21 cellular contexts compared by ENCODE assay signal in genomic region chr5:64292611-64293215, GRCh38.
DNase-seq lines count a peak whose midpoint lies in the region; ATAC-seq and TF ChIP-seq lines count a peak whose summit lies in the region.
"Had no signal": no experiment of that assay in that cellular context is flagged by ENCODE, and none has a peak within 500 bp of the region (broad histone marks: within the 10 kb centered on the region; RNA-seq: fewer than 3 reads in every experiment).

No MANE protein-coding gene starts in this region.

- DNase-seq in HK-2 (ENCODE audit: unreplicated experiment) (peak; percentile 14), astrocyte of the spinal cord (ENCODE audit: low read depth, low spot score) (peak; percentile 29), kidney glomerular epithelial cell (lab: John Stamatoyannopoulos, UW) (peak; percentile 46), retina (peak; percentile 9), HEK293T (ENCODE audit: extremely low spot score) (no peak), NCI-H1092 treated with DMSO at 0.1 percent for 48 hours (lab: John Stamatoyannopoulos, UW) (no peak)
- DNase-seq: activated B cell treated with CpG ODN at 0.5 μM for 24 hours; activated naive CD4-positive, alpha-beta T cell treated with Interleukin-2 at 50 U/mL for 16 hours; activated T-cell treated with anti-CD3 and anti-CD28 coated beads, Interleukin-2, amount 50 U/mL, for 4 hours; amygdala; cerebellar nuclear complex; DMS153; GOT3; heart right ventricle; naive thymus-derived CD8-positive, alpha-beta T cell; NCI-H1436 treated with DMSO at 0.1 percent for 48 hours; stimulated activated CD4-positive, alpha-beta T cell treated with anti-CD3 and anti-CD28 coated beads, Interleukin-2, amount 100 ng/mL, for 24 hours; stimulated activated naive CD4-positive, alpha-beta T cell treated with Interleukin-2 at 50 U/mL for 16 hours had no signal

- CTCF ChIA-PET in HEK293T (lab: Yijun Ruan, JAX), result no interaction called here

- no peak for ATAC-seq in GM18520 (IDR thresholded peaks at IDR 0.05; ENCODE audit: unreplicated experiment)
- ATAC-seq: activated T-cell treated with anti-CD3 and anti-CD28 coated beads, Interleukin-2, amount 50 U/mL, for 4 hours; heart right ventricle; HepG2; naive thymus-derived CD8-positive, alpha-beta T cell; SK-N-SH treated with all-trans-retinoic acid at 6 μM for 48 hours had no signal

- H3K4me3 ChIP-seq in astrocyte of the spinal cord (ENCODE audit: low read depth, low read length), result no peak overlapping the region
- H3K4me3 ChIP-seq: heart right ventricle had no signal

- in situ Hi-C loops in astrocyte of the spinal cord (cut with HindIII; ENCODE audit: low sequenced_read_pairs), result no loop called here

- POLR2A ChIA-PET in HEK293T (lab: Yijun Ruan, JAX), result no interaction called here

- no peak for TF ChIP-seq CTCF in astrocyte of the spinal cord (IDR thresholded peaks at IDR 0.05; ENCODE audit: low read depth, low read length)

TF ChIP-seq in HEK293T, 16 proteins besides CTCF, POLR2A, EP300 and RAD21:
- TF ChIP-seq FOXM1 (IDR thresholded peaks at IDR 0.05; ENCODE audit: borderline replicate concordance) (no peak), NFRKB (IDR thresholded peaks at IDR 0.05) (no peak), PKNOX1 (IDR thresholded peaks at IDR 0.05) (no peak), TARDBP (IDR thresholded peaks at IDR 0.05) (no peak), ZNF384 (IDR thresholded peaks at IDR 0.05) (no peak), SUZ12 (IDR thresholded peaks at IDR 0.05) (no peak), LEF1 (IDR thresholded peaks at IDR 0.05; ENCODE audit: borderline replicate concordance) (no peak), L3MBTL2 (conservative IDR thresholded peaks at IDR 0.05) (no peak), FOXA1 (IDR thresholded peaks at IDR 0.05) (no peak), CTBP1 (IDR thresholded peaks at IDR 0.05; ENCODE audit: borderline replicate concordance) (no peak), FOXK2 (IDR thresholded peaks at IDR 0.05) (no peak), BHLHE40 (IDR thresholded peaks at IDR 0.05; ENCODE audit: borderline replicate concordance) (no peak), ELF4 (IDR thresholded peaks at IDR 0.05) (no peak)

Comparison
In these comparisons a context has a peak if more than half of its experiments do, and no peak if none do; other contexts are left out.
1. DNase-seq: peak in HK-2 (single experiment), astrocyte of the spinal cord (single experiment), kidney glomerular epithelial cell (single experiment) and retina (single experiment); none in HEK293T (single experiment) and NCI-H1092 treated with DMSO at 0.1 percent for 48 hours (single experiment).